In the genomic region with DNA sequence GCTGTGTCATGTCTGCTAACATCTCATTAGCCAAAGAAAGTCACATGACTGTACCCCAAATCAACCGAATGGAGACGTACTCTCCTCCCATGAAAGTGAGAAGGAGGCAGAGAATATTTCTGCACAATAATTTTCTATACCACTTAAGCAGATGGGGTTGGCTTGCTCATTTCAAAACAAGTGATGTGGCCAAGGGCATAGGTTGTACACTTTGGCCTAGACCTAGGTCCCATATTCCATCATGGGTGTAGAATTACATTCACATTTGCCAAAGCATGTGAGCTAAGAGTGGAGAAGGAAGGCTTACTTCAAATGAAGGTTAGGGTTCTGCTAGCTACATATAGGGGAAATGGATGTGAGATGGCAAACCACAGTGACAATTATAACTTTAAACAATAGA, we compare ENCODE assay signal across 16 cellular contexts.
A peak's percentile ranks its signal among the peaks of the same experiment; 100 is the strongest.
DNase-seq lines count a peak whose midpoint lies in the region; ATAC-seq and TF ChIP-seq lines count a peak whose summit lies in the region.
"Had no signal": no experiment of that assay in that cellular context is flagged by ENCODE, and none has a peak within 500 bp of the region (broad histone marks: within the 10 kb centered on the region; RNA-seq: fewer than 3 reads in every experiment).

No MANE protein-coding gene starts in this region.

- H3K27me3 ChIP-seq in smooth muscle cell (ENCODE audit: low read depth), result no peaks in the 10 kb centered on the region

- ATAC-seq in GM18870 (IDR thresholded peaks at IDR 0.05; ENCODE audit: unreplicated experiment) (peak; percentile 5), HG02763 (IDR thresholded peaks at IDR 0.05; ENCODE audit: unreplicated experiment) (peak; percentile 1)
- ATAC-seq: activated CD8-positive, alpha-beta T cell treated with anti-CD3 and anti-CD28 coated beads for 36 hours; T-cell had no signal

- BruUV-seq in OCI-LY7 (replicated peaks; lab: Mats Ljungman, UMichigan), result no TSS peak

- DNase-seq in OCI-LY7 (ENCODE audit: low spot score) (no peak), smooth muscle cell (lab: John Stamatoyannopoulos, UW; ENCODE audit: unreplicated experiment) (no peak), NCI-H187 treated with DMSO at 0.1 percent for 48 hours (lab: John Stamatoyannopoulos, UW) (no peak), GM10248 (ENCODE audit: extremely low spot score) (no peak), CD14-positive monocyte (ENCODE audit: low spot score) (no peak)
- DNase-seq: DMS153; effector CD8-positive, alpha-beta T cell; H9; kidney glomerular epithelial cell; retina; stimulated activated CD4-positive, alpha-beta T cell treated with anti-CD3 and anti-CD28 coated beads, Interleukin-1b, Interleukin-23, amount 100 ng/mL, for 48 hours; substantia nigra had no signal

- peaks cover 0 to 1% (median 0%) of the 10 kb centered on the region in 3 donors for H3K27me3 Mint-ChIP-seq in CD14-positive monocyte (ENCODE audit: low read depth in 3 of 3)
- H3K27me3 Mint-ChIP-seq: T-cell had no signal

- H4K20me1 ChIP-seq in OCI-LY7 (ENCODE audit: insufficient read depth, low read length) (no peaks in the 10 kb centered on the region), smooth muscle cell (ENCODE audit: low read depth) (no peaks in the 10 kb centered on the region)

- H3K9me3 Mint-ChIP-seq in CD14-positive monocyte, result peaks cover 0 to 3% (median 2%) of the 10 kb centered on the region in 7 donors
- H3K9me3 Mint-ChIP-seq: activated CD8-positive, alpha-beta T cell treated with anti-CD3 and anti-CD28 coated beads for 36 hours had no signal

- peaks cover 26% of the 10 kb centered on the region for H3K4me1 Mint-ChIP-seq in CD14-positive monocyte

- TF ChIP-seq CTCF in OCI-LY7 (conservative IDR thresholded peaks at IDR 0.05; ENCODE audit: low read length) (no peak), smooth muscle cell (IDR thresholded peaks at IDR 0.05; ENCODE audit: borderline replicate concordance, insufficient read depth, poor library complexity, severe bottlenecking) (no peak), GM10248 (IDR thresholded peaks at IDR 0.05; ENCODE audit: control extremely low read depth, extremely low read depth, low read depth, missing control alignments) (no peak), CD14-positive monocyte (IDR thresholded peaks at IDR 0.05) (no peak)

- H3K9me3 ChIP-seq in OCI-LY7 (ENCODE audit: low read length) (no peaks in the 10 kb centered on the region; the same call in 1 of the 2 replicates), smooth muscle cell (replicated peaks; ENCODE audit: low read depth) (no peaks in the 10 kb centered on the region)

- H3K79me2 ChIP-seq in OCI-LY7 (ENCODE audit: insufficient read depth, low read depth, low read length) (no peaks in the 10 kb centered on the region), smooth muscle cell (ENCODE audit: low read depth) (no peaks in the 10 kb centered on the region)

- peak overlapping the region; percentile 14 for H3K4me3 ChIP-seq in OCI-LY7 (ENCODE audit: low read depth, low read length, poor library complexity, severe bottlenecking)
- no peak overlapping the region for H3K4me3 ChIP-seq in smooth muscle cell

- H3K36me3 Mint-ChIP-seq in CD14-positive monocyte, result no peaks in the 10 kb centered on the region
- H3K36me3 Mint-ChIP-seq: T-cell had no signal

- CTCF ChIA-PET in OCI-LY7 (lab: Charles Lee; ENCODE audit: unreplicated experiment) (interaction anchor here (0.5 to 2.0 kb wide), 5 partner anchors 9 to 1267 kb away, joined by 3 to 6 read pairs (median 3); no protein-coding TSS in a partner anchor), GM10248 (lab: Yijun Ruan, JAX) (interaction anchor here (0.8 to 4.4 kb wide), 12 partner anchors 8 to 1263 kb away, joined by 3 to 34 read pairs (median 4); a partner anchor contains a TSS)

- H2AFZ ChIP-seq in OCI-LY7 (ENCODE audit: low read length), result peak overlapping the region; percentile 32; the same call in 1 of the 2 replicates
- no peak overlapping the region for H2AFZ ChIP-seq in smooth muscle cell (ENCODE audit: low read depth)

- H3K9me2 ChIP-seq in OCI-LY7 (ENCODE audit: insufficient read depth, low read length), result no peaks in the 10 kb centered on the region

- peaks cover 6% of the 10 kb centered on the region for H3F3A ChIP-seq in smooth muscle cell (ENCODE audit: low read depth)

- peak overlapping the region in 3 of 7 donors; percentile 15 to 70 (median 41) for H3K27ac Mint-ChIP-seq in CD14-positive monocyte
- H3K27ac Mint-ChIP-seq: activated CD8-positive, alpha-beta T cell treated with anti-CD3 and anti-CD28 coated beads for 36 hours; H9; T-cell had no signal

- intact Hi-C loops in OCI-LY7 (cut with micrococcal nuclease; ENCODE audit: unreplicated experiment), result loop anchor here (2.0 to 10.0 kb wide), 5 partner anchors 72 to 555 kb away; a partner anchor contains a TSS
- intact Hi-C loops in CD14-positive monocyte (cut with micrococcal nuclease), result no loop called here

- H3K4me1 ChIP-seq in OCI-LY7 (ENCODE audit: insufficient read depth, low read length, poor library complexity, severe bottlenecking) (peaks cover 47% of the 10 kb centered on the region), smooth muscle cell (ENCODE audit: low read depth) (no peaks in the 10 kb centered on the region)

- peak overlapping the region; percentile 80 for H3K27ac ChIP-seq in OCI-LY7 (ENCODE audit: low read depth, low read length, poor library complexity, severe bottlenecking)
- peak overlapping the region; percentile 26 for H3K27ac ChIP-seq in smooth muscle cell (ENCODE audit: low read depth)

- WGBS in smooth muscle cell (ENCODE audit: low lambda C conversion rate), result 89% methylated on average over 2 of the region's 2 CpGs

- POLR2A ChIA-PET in OCI-LY7 (lab: Charles Lee), result interaction anchor here (0.6 to 7.2 kb wide), 11 partner anchors 9 to 705 kb away, joined by 3 to 72 read pairs (median 3); no protein-coding TSS in a partner anchor
- POLR2A ChIA-PET in GM10248 (lab: Yijun Ruan, JAX), result no interaction called here

- H3K4me2 ChIP-seq in OCI-LY7 (ENCODE audit: low read length) (peak overlapping the region; percentile 61), smooth muscle cell (no peak overlapping the region)

- no peak overlapping the region for H3K9ac ChIP-seq in smooth muscle cell (ENCODE audit: low read depth)

- H3K36me3 ChIP-seq in OCI-LY7 (ENCODE audit: insufficient read depth, low read length) (no peaks in the 10 kb centered on the region), smooth muscle cell (ENCODE audit: low read depth) (no peaks in the 10 kb centered on the region)

- H3K4me3 Mint-ChIP-seq in CD14-positive monocyte, result no peak overlapping the region
- H3K4me3 Mint-ChIP-seq: activated CD8-positive, alpha-beta T cell treated with anti-CD3 and anti-CD28 coated beads for 36 hours; H9; T-cell had no signal
